ENCODE assay signal across 8 cellular contexts in the genomic region with DNA sequence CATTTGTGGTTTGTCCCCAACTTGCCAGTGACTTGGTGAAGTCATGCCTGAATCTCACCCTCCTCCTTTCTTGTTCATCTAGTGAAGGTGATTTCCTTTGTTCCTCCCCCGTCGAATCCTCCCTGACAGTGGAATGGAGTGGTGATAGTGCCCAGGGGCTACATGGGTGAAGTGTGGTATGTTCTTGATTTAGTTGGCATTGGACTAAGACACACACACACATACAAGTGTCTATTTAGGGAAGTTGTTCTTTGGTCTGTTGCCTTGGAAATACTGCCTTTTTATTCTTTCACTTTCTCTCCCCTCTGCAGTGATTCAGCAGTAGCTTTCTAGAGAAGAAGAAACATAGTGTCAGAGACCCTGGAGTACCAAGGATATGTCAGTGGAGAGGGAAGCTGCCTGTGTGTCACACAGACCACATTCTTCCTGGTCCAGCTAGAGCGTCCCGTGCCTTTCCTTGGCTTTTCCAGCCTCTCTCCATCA. TPM values are rescaled to one million over a fixed set of nuclear protein-coding genes. Genes with fewer than 3 reads are reported as not detected.
DNase-seq lines count a peak whose midpoint lies in the region; ATAC-seq and TF ChIP-seq lines count a peak whose summit lies in the region.

No MANE protein-coding gene starts in this region.

- ATAC-seq in GM21825 (IDR thresholded peaks at IDR 0.05; ENCODE audit: unreplicated experiment): peak; percentile 36

- WGBS in stomach, 5 donors: 62 to 76% (median 72%) methylated on average over 4 of the region's 4 CpGs

- peaks cover 25% of the 10 kb centered on the region for H3F3A ChIP-seq in PC-9 (ENCODE audit: insufficient read depth, low read depth)

- peak; percentile 41 for DNase-seq in GM10248 (ENCODE audit: extremely low spot score)
- no peak for DNase-seq in PC-9
- peak; percentile 50 for DNase-seq in fibroblast of gingiva (ENCODE audit: low read depth)
- DNase-seq in stomach: no peak
- no peak for DNase-seq in NCI-H510A (lab: John Stamatoyannopoulos, UW)
- no peak for DNase-seq in pons (ENCODE audit: low spot score)
- no peak for DNase-seq in NCI-H187 (lab: John Stamatoyannopoulos, UW)

- no peak overlapping the region for H3K4me2 ChIP-seq in PC-9

- H3K4me3 ChIP-seq in PC-9 (no peak overlapping the region), stomach (peak overlapping the region in 1 of 4 donors; percentile 3)

- TF ChIP-seq CTCF in GM10248 (IDR thresholded peaks at IDR 0.05; ENCODE audit: control extremely low read depth, extremely low read depth, low read depth, missing control alignments) (no peak), PC-9 (conservative IDR thresholded peaks at IDR 0.05) (no peak), stomach (IDR thresholded peaks at IDR 0.05) (no peak)

- H3K4me1 ChIP-seq in PC-9 (replicated peaks; ENCODE audit: insufficient read depth) (peaks cover 60% of the 10 kb centered on the region), stomach (peaks cover 28 to 97% (median 66%) of the 10 kb centered on the region in 4 donors)

- no peaks in the 10 kb centered on the region for H4K20me1 ChIP-seq in PC-9 (ENCODE audit: insufficient read depth)

- H3K27me3 ChIP-seq in PC-9 (ENCODE audit: insufficient read depth, low read depth): no peaks in the 10 kb centered on the region
- no peaks in the 10 kb centered on the region for H3K27me3 ChIP-seq in stomach

- H3K36me3 ChIP-seq in PC-9 (ENCODE audit: low read depth) (no peaks in the 10 kb centered on the region), stomach (no peaks in the 10 kb centered on the region)

- no peak overlapping the region for H2AFZ ChIP-seq in PC-9

- no peak for TF ChIP-seq EP300 in stomach (IDR thresholded peaks at IDR 0.05)

- POLR2A ChIA-PET in GM10248 (lab: Yijun Ruan, JAX) (interaction anchor here (1.5 kb wide), 1 partner anchor 8 kb away, joined by 12 read pairs; no protein-coding TSS in a partner anchor), PC-9 (lab: Charles Lee; ENCODE audit: unreplicated experiment) (no interaction called here)

- H3K27ac ChIP-seq in PC-9 (peak overlapping the region; percentile 92; the same call in 1 of the 2 replicates), stomach (peak overlapping the region in 4 of 5 donors; percentile 54 to 74 (median 70))

- H3K9me3 ChIP-seq in PC-9 (ENCODE audit: insufficient read depth, low read depth): no peaks in the 10 kb centered on the region
- no peaks in the 10 kb centered on the region for H3K9me3 ChIP-seq in stomach

- no TSS peak for BruUV-seq in PC-9 (replicated peaks; lab: Mats Ljungman, UMichigan)

- no peak for TF ChIP-seq POLR2A in stomach (IDR thresholded peaks at IDR 0.05)

- peaks cover 96% of the 10 kb centered on the region for H3K79me2 ChIP-seq in PC-9 (ENCODE audit: low read depth)

- no peaks in the 10 kb centered on the region for H3K9me2 ChIP-seq in PC-9 (ENCODE audit: insufficient read depth)

- intact Hi-C loops in PC-9 (cut with micrococcal nuclease; ENCODE audit: unreplicated experiment) (loop anchor here (5.0 kb wide), 1 partner anchor 47 kb away; no protein-coding TSS in a partner anchor), stomach (cut with DNase I; ENCODE audit: low total_unique reads) (no loop called here)

- CTCF ChIA-PET in GM10248 (lab: Yijun Ruan, JAX) (interaction anchor here (1.0 to 5.6 kb wide), 6 partner anchors 10 to 91 kb away, joined by 3 to 42 read pairs (median 16); no protein-coding TSS in a partner anchor), PC-9 (lab: Charles Lee) (no interaction called here)

RNA-seq across cellular contexts. Expression of gene INPP4A, which starts 10.9 kb away (rescaled TPM):
- total RNA-seq in PC-9 (2021): 50.5 and 52.9 TPM in 2 replicates
- 10 to 100 TPM; 10.4 to 65.3 (median 23.7) TPM for total RNA-seq in stomach
- 1 to 10 TPM; 1.5 to 3.8 (median 3.1) TPM for polyA plus RNA-seq in stomach

Comparison
In these comparisons a context has a peak if more than half of its experiments do, and no peak if none do; other contexts are left out.
1. DNase-seq: peak in GM10248 (single experiment) and fibroblast of gingiva (single experiment); none in PC-9 (0 of 2), stomach (single experiment), NCI-H510A (single experiment), pons (single experiment) and NCI-H187 (0 of 2).